In the genomic region with DNA sequence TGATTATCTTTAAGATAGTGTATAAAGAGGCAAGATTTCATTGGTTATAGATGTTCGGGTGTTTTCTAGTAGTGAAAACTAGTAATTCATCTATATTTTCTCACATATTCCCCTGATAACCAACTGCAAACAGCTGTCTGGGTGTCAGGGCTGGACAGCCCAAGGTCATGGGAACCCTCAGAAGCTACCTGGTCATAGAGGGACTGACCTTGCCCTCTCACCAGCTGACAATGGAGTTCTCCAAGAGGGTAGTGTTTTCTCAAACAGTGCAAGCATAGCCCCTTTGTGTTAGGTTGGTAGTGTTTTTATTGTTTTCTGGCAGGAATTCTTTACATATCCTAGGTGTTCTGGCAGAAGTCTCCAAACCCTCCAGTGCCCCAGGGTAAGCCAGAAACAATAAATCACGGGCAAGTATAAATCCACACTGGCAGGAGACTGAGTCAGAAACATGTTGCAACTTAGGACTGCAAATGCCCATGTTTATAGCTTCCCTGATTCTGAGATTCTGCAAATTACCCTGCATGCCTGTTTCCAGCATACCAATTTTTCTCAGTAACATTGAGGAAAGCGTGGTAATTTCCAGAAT, we compare ENCODE assay signal across 18 cellular contexts.
A peak's percentile ranks its signal among the peaks of the same experiment; 100 is the strongest.
DNase-seq lines count a peak whose midpoint lies in the region; ATAC-seq and TF ChIP-seq lines count a peak whose summit lies in the region.
"Had no signal": no experiment of that assay in that cellular context is flagged by ENCODE, and none has a peak within 500 bp of the region (broad histone marks: within the 10 kb centered on the region; RNA-seq: fewer than 3 reads in every experiment).

No MANE protein-coding gene starts in this region.

- H3K27ac Mint-ChIP-seq in mesothelial cell of epicardium, result peak overlapping the region; percentile 66
- no peak overlapping the region for H3K27ac Mint-ChIP-seq in natural killer cell treated with Interleukin-12 subunit alpha and Interleukin-12 subunit beta and Interleukin-15 and Interleukin-18, amount 100 ng/mL, for 72 hours
- H3K27ac Mint-ChIP-seq: CD8-positive, alpha-beta T cell had no signal

- H3K4me3 Mint-ChIP-seq in mesothelial cell of epicardium, result no peak overlapping the region
- H3K4me3 Mint-ChIP-seq in natural killer cell treated with Interleukin-12 subunit alpha and Interleukin-12 subunit beta and Interleukin-15 and Interleukin-18, amount 100 ng/mL, for 72 hours, result no peak overlapping the region
- H3K4me3 Mint-ChIP-seq: CD8-positive, alpha-beta T cell had no signal

- H3K27me3 Mint-ChIP-seq in mesothelial cell of epicardium (ENCODE audit: low read depth), result no peaks in the 10 kb centered on the region
- H3K27me3 Mint-ChIP-seq in natural killer cell treated with Interleukin-12 subunit alpha and Interleukin-12 subunit beta and Interleukin-15 and Interleukin-18, amount 100 ng/mL, for 72 hours, result peaks cover 0 to 8% of the 10 kb centered on the region in 2 donors

- DNase-seq in GM04503 (ENCODE audit: low read depth) (peak; percentile 1), NCI-H69 (lab: John Stamatoyannopoulos, UW) (peak; percentile 59), epithelial cell of proximal tubule (ENCODE audit: low read depth) (peak; percentile 25), mesothelial cell of epicardium (ENCODE audit: low spot score in 2 of 2, unreplicated experiment in 2 of 2) (no peak), HUDEP-2 (lab: John Stamatoyannopoulos, UW; ENCODE audit: unreplicated experiment in 76 of 76) (no peak)
- DNase-seq in natural killer cell treated with Interleukin-12 subunit alpha and Interleukin-12 subunit beta and Interleukin-15 and Interleukin-18, amount 100 ng/mL, for 72 hours (ENCODE audit: low spot score), result no peak
- DNase-seq in stimulated activated CD4-positive, alpha-beta T cell treated with anti-CD3 and anti-CD28 coated beads, Interleukin-12 subunit alpha, Interleukin-12 subunit beta, amount 100 ng/mL, for 4 hours, result no peak
- DNase-seq: activated CD4-positive, alpha-beta T cell treated with anti-CD3 and anti-CD28 coated beads, Interleukin-2, amount 50 U/mL, for 1 hour; activated naive CD4-positive, alpha-beta T cell treated with anti-CD3 and anti-CD28 coated beads, Interleukin-2, amount 50 U/mL, for 16 hours; brain microvascular endothelial cell; DMS79; hippocampal formation; mucosa of descending colon; NCI-H1048; stimulated activated CD4-positive, alpha-beta T cell treated with anti-CD3 and anti-CD28 coated beads, Interleukin-2, amount 100 ng/mL, for 48 hours had no signal

- no peak for ATAC-seq in natural killer cell treated with Interleukin-12 subunit alpha and Interleukin-12 subunit beta and Interleukin-15 and Interleukin-18, amount 100 ng/mL, for 72 hours
- no peak for ATAC-seq in GM21390 (IDR thresholded peaks at IDR 0.05; ENCODE audit: unreplicated experiment)
- ATAC-seq: CD8-positive, alpha-beta T cell; mucosa of descending colon had no signal

- TF ChIP-seq CTCF in epithelial cell of proximal tubule (conservative IDR thresholded peaks at IDR 0.05; ENCODE audit: low read depth, low read length) (no peak), mesothelial cell of epicardium (IDR thresholded peaks at IDR 0.05; ENCODE audit: unreplicated experiment) (no peak)

- H3K9me3 Mint-ChIP-seq in mesothelial cell of epicardium, result peaks cover 3% of the 10 kb centered on the region
- no peaks in the 10 kb centered on the region for H3K9me3 Mint-ChIP-seq in natural killer cell treated with Interleukin-12 subunit alpha and Interleukin-12 subunit beta and Interleukin-15 and Interleukin-18, amount 100 ng/mL, for 72 hours
- H3K9me3 Mint-ChIP-seq: CD8-positive, alpha-beta T cell had no signal

- H3K4me3 ChIP-seq in epithelial cell of proximal tubule (ENCODE audit: low read depth, low read length), result no peak overlapping the region
- H3K4me3 ChIP-seq: HAP-1, mucosa of descending colon had no signal

- H3K4me1 Mint-ChIP-seq in mesothelial cell of epicardium, result peaks cover 28% of the 10 kb centered on the region
- H3K4me1 Mint-ChIP-seq in natural killer cell treated with Interleukin-12 subunit alpha and Interleukin-12 subunit beta and Interleukin-15 and Interleukin-18, amount 100 ng/mL, for 72 hours (ENCODE audit: low read depth in 2 of 2), result peaks cover 5 to 6% of the 10 kb centered on the region in 2 donors

- H3K36me3 Mint-ChIP-seq in mesothelial cell of epicardium, result no peaks in the 10 kb centered on the region
- no peaks in the 10 kb centered on the region for H3K36me3 Mint-ChIP-seq in natural killer cell treated with Interleukin-12 subunit alpha and Interleukin-12 subunit beta and Interleukin-15 and Interleukin-18, amount 100 ng/mL, for 72 hours
- H3K36me3 Mint-ChIP-seq: CD8-positive, alpha-beta T cell had no signal

Comparison
In these comparisons a context has a peak if more than half of its experiments do, and no peak if none do; other contexts are left out.
1. DNase-seq: peak in GM04503 (single experiment), NCI-H69 (single experiment) and epithelial cell of proximal tubule (single experiment); none in mesothelial cell of epicardium (0 of 2), HUDEP-2 (0 of 76), natural killer cell treated with Interleukin-12 subunit alpha and Interleukin-12 subunit beta and Interleukin-15 and Interleukin-18, amount 100 ng/mL, for 72 hours (single experiment) and stimulated activated CD4-positive, alpha-beta T cell treated with anti-CD3 and anti-CD28 coated beads, Interleukin-12 subunit alpha, Interleukin-12 subunit beta, amount 100 ng/mL, for 4 hours (single experiment).